ENCODE assay signal across 23 cellular contexts in genomic region chr12:54025507-54026393, GRCh38. TPM values are rescaled to one million over a fixed set of nuclear protein-coding genes. Genes with fewer than 3 reads are reported as not detected.
DNase-seq lines count a peak whose midpoint lies in the region; ATAC-seq, FAIRE-seq and TF ChIP-seq lines count a peak whose summit lies in the region.
"Had no signal": no experiment of that assay in that cellular context is flagged by ENCODE, and none has a peak within 500 bp of the region (broad histone marks: within the 10 kb centered on the region; RNA-seq: fewer than 3 reads in every experiment).

No MANE protein-coding gene starts in this region.

- CTCF ChIA-PET in HEK293T (lab: Yijun Ruan, JAX), result interaction anchor here (0.7 to 2.8 kb wide), 5 partner anchors 17 to 323 kb away, joined by 3 to 11 read pairs (median 4); partner anchors contain the start of gene HOXC8
- CTCF ChIA-PET in activated naive CD4-positive, alpha-beta T cell treated with anti-CD3 and anti-CD28 coated beads, Interleukin-2, amount 10 ng/mL, durations not matched to agents 7 days and 5 days (lab: Charles Lee), result interaction anchor here (1.6 to 1.9 kb wide), 2 partner anchors 19 to 189 kb away, joined by 4 to 5 read pairs; no protein-coding TSS in a partner anchor

- 46 to 69% (median 52%) methylated on average over 7 of the region's 7 CpGs for WGBS in adrenal gland, 4 donors

- no peaks in the 10 kb centered on the region for H3K36me3 ChIP-seq in adrenal gland (replicated peaks in 1 of 2)
- H3K36me3 ChIP-seq in kidney (ENCODE audit: control insufficient read depth in 1 of 2, insufficient read depth in 2 of 2, low read length in 2 of 2), result peaks cover 0 to 4% of the 10 kb centered on the region in 2 donors
- H3K36me3 ChIP-seq in skeletal muscle tissue (ENCODE audit: control insufficient read depth in 3 of 3, insufficient read depth in 3 of 3, low read length in 3 of 3), result peaks cover 0 to 3% (median 2%) of the 10 kb centered on the region in 3 donors

- POLR2A ChIA-PET in HEK293T (lab: Yijun Ruan, JAX), result interaction anchor here (0.6 to 4.0 kb wide), 8 partner anchors 9 to 141 kb away, joined by 3 to 26 read pairs (median 4); partner anchors contain the start of genes HOXC8 and HOXC9

- DNase-seq in HEK293T (ENCODE audit: extremely low spot score) (no peak), adrenal gland (peak in 1 of 7 donors; percentile 53), kidney (no peak)
- no peak for DNase-seq in activated CD4-positive, alpha-beta T cell treated with anti-CD3 and anti-CD28 coated beads, Interleukin-2, amount 10 ng/mL, durations not matched to agents 24 days and 14 days
- DNase-seq in activated naive CD4-positive, alpha-beta T cell treated with anti-CD3 and anti-CD28 coated beads, Interleukin-2, amount 10 ng/mL, durations not matched to agents 7 days and 5 days, result no peak
- DNase-seq: caudate nucleus; effector CD4-positive, alpha-beta T cell; left ventricle myocardium superior; naive thymus-derived CD4-positive, alpha-beta T cell; NCI-H1930; SHP77 treated with DMSO at 0.1 percent for 48 hours; stimulated activated CD4-positive, alpha-beta T cell treated with anti-CD3 and anti-CD28 coated beads, Interleukin-15, amount 100 ng/mL, for 24 hours; stimulated activated naive CD4-positive, alpha-beta T cell treated with Interleukin-2 at 50 U/mL for 16 hours; T-helper 17 cell had no signal

- H3K9me3 ChIP-seq in adrenal gland (replicated peaks in 1 of 3) (no peaks in the 10 kb centered on the region), kidney (ENCODE audit: control insufficient read depth in 1 of 2, low read length in 2 of 2) (no peaks in the 10 kb centered on the region), skeletal muscle tissue (ENCODE audit: control insufficient read depth in 3 of 3, low read length in 3 of 3) (no peaks in the 10 kb centered on the region)

- peaks cover 87% of the 10 kb centered on the region for H3K27me3 Mint-ChIP-seq in activated CD4-positive, alpha-beta T cell treated with anti-CD3 and anti-CD28 coated beads, Interleukin-2, amount 10 ng/mL, durations not matched to agents 24 days and 14 days
- peaks cover 99% of the 10 kb centered on the region for H3K27me3 Mint-ChIP-seq in activated naive CD4-positive, alpha-beta T cell treated with anti-CD3 and anti-CD28 coated beads, Interleukin-2, amount 10 ng/mL, durations not matched to agents 7 days and 5 days

- no peak overlapping the region for H3K4me3 ChIP-seq in adrenal gland
- H3K4me3 ChIP-seq in kidney (ENCODE audit: low read length in 2 of 2), result no peak overlapping the region
- H3K4me3 ChIP-seq in skeletal muscle tissue (ENCODE audit: low read length in 3 of 3), result peak overlapping the region; percentile 39 to 50 (median 49)

- ATAC-seq in GM18870 (IDR thresholded peaks at IDR 0.05; ENCODE audit: unreplicated experiment) (no peak), HG03521 (IDR thresholded peaks at IDR 0.05; ENCODE audit: unreplicated experiment) (no peak)
- ATAC-seq: HCT116; left ventricle myocardium superior; naive thymus-derived CD4-positive, alpha-beta T cell; T-helper 17 cell; WTC11 had no signal

- peaks cover 11% of the 10 kb centered on the region for H3K4me1 Mint-ChIP-seq in activated CD4-positive, alpha-beta T cell treated with anti-CD3 and anti-CD28 coated beads, Interleukin-2, amount 10 ng/mL, durations not matched to agents 24 days and 14 days
- H3K4me1 Mint-ChIP-seq in activated naive CD4-positive, alpha-beta T cell treated with anti-CD3 and anti-CD28 coated beads, Interleukin-2, amount 10 ng/mL, durations not matched to agents 7 days and 5 days, result peaks cover 14% of the 10 kb centered on the region

- H3K27ac ChIP-seq in adrenal gland (peak overlapping the region in 3 of 5 donors; percentile 48 to 95 (median 83)), kidney (ENCODE audit: low read depth in 2 of 2, low read length in 2 of 2) (peak overlapping the region; percentile 20 to 61), skeletal muscle tissue (ENCODE audit: low read depth, low read length) (peak overlapping the region; percentile 99)

- TF ChIP-seq CTCF in adrenal gland (IDR thresholded peaks at IDR 0.05) (no peak), kidney (IDR thresholded peaks at IDR 0.05; ENCODE audit: borderline replicate concordance, extremely low read depth, insufficient read depth) (no peak)

- H3K36me3 Mint-ChIP-seq in activated CD4-positive, alpha-beta T cell treated with anti-CD3 and anti-CD28 coated beads, Interleukin-2, amount 10 ng/mL, durations not matched to agents 24 days and 14 days (ENCODE audit: low read depth), result no peaks in the 10 kb centered on the region
- H3K36me3 Mint-ChIP-seq in activated naive CD4-positive, alpha-beta T cell treated with anti-CD3 and anti-CD28 coated beads, Interleukin-2, amount 10 ng/mL, durations not matched to agents 7 days and 5 days, result no peaks in the 10 kb centered on the region
- H3K36me3 Mint-ChIP-seq: naive thymus-derived CD4-positive, alpha-beta T cell; WTC11 had no signal

- TF ChIP-seq POLR2A in adrenal gland (IDR thresholded peaks at IDR 0.05), result no peak

- intact Hi-C loops in adrenal gland (cut with DNase I), result no loop called here
- intact Hi-C loops in kidney (cut with DNase I), result loop anchor here (5.0 kb wide), 1 partner anchor 167 kb away; no protein-coding TSS in a partner anchor
- intact Hi-C loops in activated CD4-positive, alpha-beta T cell treated with anti-CD3 and anti-CD28 coated beads, Interleukin-2, amount 10 ng/mL, durations not matched to agents 24 days and 14 days (cut with micrococcal nuclease), result no loop called here

- H3K27me3 ChIP-seq in adrenal gland (no peaks in the 10 kb centered on the region), skeletal muscle tissue (ENCODE audit: control insufficient read depth in 3 of 3, insufficient read depth in 3 of 3, low read length in 3 of 3) (no peaks in the 10 kb centered on the region)

- FAIRE-seq in kidney (lab: Jason Lieb, UNC), result no peak
- FAIRE-seq: GM18507, HTR-8/SVneo, urothelium cell line had no signal

- H3K9ac ChIP-seq in kidney (ENCODE audit: low read length in 2 of 2) (no peak overlapping the region), skeletal muscle tissue (ENCODE audit: low read depth in 1 of 3, low read length in 3 of 3) (peak overlapping the region; percentile 81 to 88 (median 85))

- no peak overlapping the region for H3K4me3 Mint-ChIP-seq in activated CD4-positive, alpha-beta T cell treated with anti-CD3 and anti-CD28 coated beads, Interleukin-2, amount 10 ng/mL, durations not matched to agents 24 days and 14 days
- no peak overlapping the region for H3K4me3 Mint-ChIP-seq in activated naive CD4-positive, alpha-beta T cell treated with anti-CD3 and anti-CD28 coated beads, Interleukin-2, amount 10 ng/mL, durations not matched to agents 7 days and 5 days
- H3K4me3 Mint-ChIP-seq: T-helper 17 cell, WTC11 had no signal

- H3K4me1 ChIP-seq in adrenal gland (replicated peaks in 1 of 2), result peaks cover 6 to 25% of the 10 kb centered on the region in 2 donors
- peaks cover 4 to 10% of the 10 kb centered on the region in 2 donors for H3K4me1 ChIP-seq in kidney (ENCODE audit: control insufficient read depth in 1 of 2, insufficient read depth in 1 of 2, low read depth in 1 of 2, low read length in 2 of 2)
- H3K4me1 ChIP-seq in skeletal muscle tissue (ENCODE audit: control insufficient read depth in 3 of 3, insufficient read depth in 3 of 3, low read length in 3 of 3), result peaks cover 69 to 78% (median 78%) of the 10 kb centered on the region in 3 donors

- H3K27ac Mint-ChIP-seq in activated CD4-positive, alpha-beta T cell treated with anti-CD3 and anti-CD28 coated beads, Interleukin-2, amount 10 ng/mL, durations not matched to agents 24 days and 14 days, result no peak overlapping the region
- H3K27ac Mint-ChIP-seq in activated naive CD4-positive, alpha-beta T cell treated with anti-CD3 and anti-CD28 coated beads, Interleukin-2, amount 10 ng/mL, durations not matched to agents 7 days and 5 days, result no peak overlapping the region
- H3K27ac Mint-ChIP-seq: naive thymus-derived CD4-positive, alpha-beta T cell; progenitor cell of endocrine pancreas; T-helper 17 cell; WTC11 had no signal

- H3K9me3 Mint-ChIP-seq in activated CD4-positive, alpha-beta T cell treated with anti-CD3 and anti-CD28 coated beads, Interleukin-2, amount 10 ng/mL, durations not matched to agents 24 days and 14 days, result no peaks in the 10 kb centered on the region
- no peaks in the 10 kb centered on the region for H3K9me3 Mint-ChIP-seq in activated naive CD4-positive, alpha-beta T cell treated with anti-CD3 and anti-CD28 coated beads, Interleukin-2, amount 10 ng/mL, durations not matched to agents 7 days and 5 days
- H3K9me3 Mint-ChIP-seq: WTC11 had no signal

RNA-seq across cellular contexts. Expression of gene HOXC6, which starts 2.5 kb away (rescaled TPM):
- total RNA-seq in adrenal gland (10 to 100 TPM in 4 of 8 donors, 1 to 10 TPM in 4; 1.5 to 20.3 (median 9.4) TPM), kidney (22.0 TPM), skeletal muscle tissue (2.6 TPM)
- polyA plus RNA-seq in adrenal gland (10 to 100 TPM; 19.9 to 23.1 (median 21.2) TPM), kidney (ENCODE audit: insufficient read depth, low read depth, low replicate concordance) (11.4 TPM)
- not detected in 2 replicates for total RNA-seq in activated CD4-positive, alpha-beta T cell treated with anti-CD3 and anti-CD28 coated beads, Interleukin-2, amount 10 ng/mL, durations not matched to agents 24 days and 14 days
- total RNA-seq: naive thymus-derived CD4-positive, alpha-beta T cell; T-helper 17 cell; WTC11 had no signal
- polyA plus RNA-seq: naive thymus-derived CD4-positive, alpha-beta T cell had no signal

RNA-seq across cellular contexts. Expression of gene HOXC5, which starts 7.1 kb away (rescaled TPM):
- total RNA-seq in adrenal gland (1 to 10 TPM in 3 of 8 donors, under 1 TPM in 5; 0.36 to 1.9 (median 0.91) TPM), kidney (4.8 TPM), skeletal muscle tissue (0.52 TPM)
- polyA plus RNA-seq in adrenal gland (1 to 10 TPM in 1 of 3 donors, under 1 TPM in 2; 0.48 to 1.3 (median 0.51) TPM), kidney (ENCODE audit: insufficient read depth, low read depth, low replicate concordance) (0.24 TPM)
- total RNA-seq in activated CD4-positive, alpha-beta T cell treated with anti-CD3 and anti-CD28 coated beads, Interleukin-2, amount 10 ng/mL, durations not matched to agents 24 days and 14 days, result not detected in 2 replicates
- total RNA-seq: left ventricle myocardium superior; naive thymus-derived CD4-positive, alpha-beta T cell; T-helper 17 cell; WTC11 had no signal
- polyA plus RNA-seq: naive thymus-derived CD4-positive, alpha-beta T cell had no signal

RNA-seq across cellular contexts. Expression of gene HOXC8, which starts 17.0 kb away (rescaled TPM):
- total RNA-seq in adrenal gland, result 1 to 10 TPM; 1.8 to 8.3 (median 4.4) TPM
- 1 to 10 TPM; 3.3 to 7.4 (median 3.4) TPM for polyA plus RNA-seq in adrenal gland
- total RNA-seq in kidney, result 9.0 TPM
- 2.1 TPM for polyA plus RNA-seq in kidney (ENCODE audit: insufficient read depth, low read depth, low replicate concordance)
- total RNA-seq in skeletal muscle tissue, result 0.52 TPM
- not detected in 2 replicates for total RNA-seq in activated CD4-positive, alpha-beta T cell treated with anti-CD3 and anti-CD28 coated beads, Interleukin-2, amount 10 ng/mL, durations not matched to agents 24 days and 14 days
- total RNA-seq: left ventricle myocardium superior; naive thymus-derived CD4-positive, alpha-beta T cell; progenitor cell of endocrine pancreas; T-helper 17 cell; WTC11 had no signal
- polyA plus RNA-seq: naive thymus-derived CD4-positive, alpha-beta T cell had no signal

RNA-seq across cellular contexts. Expression of gene HOXC9, which starts 25.8 kb away (rescaled TPM):
- total RNA-seq in adrenal gland, result 1 to 10 TPM in 7 of 8 donors, not detected in 1; 1.2 to 5.6 (median 2.7) TPM
- 10 to 100 TPM in 1 of 3 donors, 1 to 10 TPM in 2; 5.6 to 12.1 (median 7.3) TPM for polyA plus RNA-seq in adrenal gland
- total RNA-seq in kidney, result 16.5 TPM
- polyA plus RNA-seq in kidney (ENCODE audit: insufficient read depth, low read depth, low replicate concordance), result 11.7 TPM
- total RNA-seq in skeletal muscle tissue, result 4.2 TPM
- total RNA-seq in activated CD4-positive, alpha-beta T cell treated with anti-CD3 and anti-CD28 coated beads, Interleukin-2, amount 10 ng/mL, durations not matched to agents 24 days and 14 days, result not detected in 2 replicates
- total RNA-seq: left ventricle myocardium superior; naive thymus-derived CD4-positive, alpha-beta T cell; progenitor cell of endocrine pancreas; T-helper 17 cell; WTC11 had no signal
- polyA plus RNA-seq: naive thymus-derived CD4-positive, alpha-beta T cell had no signal

RNA-seq across cellular contexts. Expression of gene HOXC4, which starts 27.9 kb away (rescaled TPM):
- total RNA-seq in adrenal gland, result 1 to 10 TPM in 6 of 8 donors, under 1 TPM in 2; 0.78 to 7.4 (median 3.5) TPM
- polyA plus RNA-seq in adrenal gland, result 1 to 10 TPM; 2.9 to 7.3 (median 3.0) TPM
- total RNA-seq in kidney, result 24.5 TPM
- 13.9 TPM for polyA plus RNA-seq in kidney (ENCODE audit: insufficient read depth, low read depth, low replicate concordance)
- 1.0 TPM for total RNA-seq in skeletal muscle tissue
- not detected in 2 replicates for total RNA-seq in activated CD4-positive, alpha-beta T cell treated with anti-CD3 and anti-CD28 coated beads, Interleukin-2, amount 10 ng/mL, durations not matched to agents 24 days and 14 days
- total RNA-seq: left ventricle myocardium superior, T-helper 17 cell had no signal
- polyA plus RNA-seq: naive thymus-derived CD4-positive, alpha-beta T cell had no signal

Comparison
In these comparisons a context has a peak if more than half of its experiments do, and no peak if none do; other contexts are left out.
1. H3K27ac ChIP-seq: peak in every context shown above with its lines; median percentile 99 in skeletal muscle tissue; 83 in adrenal gland; 40 in kidney.
2. H3K4me3 ChIP-seq: peak in skeletal muscle tissue (3 of 3); none in adrenal gland (0 of 4) and kidney (0 of 2).
3. H3K9ac ChIP-seq: peak in skeletal muscle tissue (3 of 3); none in kidney (0 of 2).